1 cellular context compared by ENCODE assay signal in the genomic region with DNA sequence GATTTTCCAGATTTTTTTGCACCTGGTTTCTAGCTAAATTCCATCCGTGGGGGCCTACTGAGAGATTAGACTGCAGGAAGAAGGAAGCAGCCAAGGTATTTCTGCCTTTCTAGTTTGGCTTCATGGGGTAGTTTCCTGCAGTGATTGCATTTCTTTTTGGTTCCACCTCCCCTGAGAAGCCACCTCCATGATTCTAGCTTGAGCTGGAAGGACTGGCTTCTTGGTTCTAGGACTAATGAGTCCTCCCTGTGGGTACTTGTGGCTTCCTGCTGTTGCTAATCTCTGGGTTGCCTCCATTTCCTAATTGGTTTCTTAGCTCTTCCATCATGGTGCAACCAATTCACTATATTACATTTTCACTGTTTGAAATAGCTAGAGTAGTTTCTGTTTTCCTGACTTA.
TF ChIP-seq lines count a peak whose summit lies in the region.

No MANE protein-coding gene starts in this region.

TF ChIP-seq in H1, 55 proteins besides CTCF, POLR2A, EP300 and RAD21:
- TF ChIP-seq HDAC2 (IDR thresholded peaks at IDR 0.05; ENCODE audit: borderline replicate concordance in 1 of 2, low read depth in 2 of 2, low read length in 2 of 2) = no peak
- TF ChIP-seq, protein P1, sequence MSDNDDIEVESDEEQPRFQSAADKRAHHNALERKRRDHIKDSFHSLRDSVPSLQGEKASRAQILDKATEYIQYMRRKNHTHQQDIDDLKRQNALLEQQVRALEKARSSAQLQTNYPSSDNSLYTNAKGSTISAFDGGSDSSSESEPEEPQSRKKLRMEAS (IDR thresholded peaks at IDR 0.05) = no peak
- no peak for TF ChIP-seq PHF8 (conservative IDR thresholded peaks at IDR 0.05; ENCODE audit: low read depth, low read length)
